8 cellular contexts compared by ENCODE assay signal in the genomic region with DNA sequence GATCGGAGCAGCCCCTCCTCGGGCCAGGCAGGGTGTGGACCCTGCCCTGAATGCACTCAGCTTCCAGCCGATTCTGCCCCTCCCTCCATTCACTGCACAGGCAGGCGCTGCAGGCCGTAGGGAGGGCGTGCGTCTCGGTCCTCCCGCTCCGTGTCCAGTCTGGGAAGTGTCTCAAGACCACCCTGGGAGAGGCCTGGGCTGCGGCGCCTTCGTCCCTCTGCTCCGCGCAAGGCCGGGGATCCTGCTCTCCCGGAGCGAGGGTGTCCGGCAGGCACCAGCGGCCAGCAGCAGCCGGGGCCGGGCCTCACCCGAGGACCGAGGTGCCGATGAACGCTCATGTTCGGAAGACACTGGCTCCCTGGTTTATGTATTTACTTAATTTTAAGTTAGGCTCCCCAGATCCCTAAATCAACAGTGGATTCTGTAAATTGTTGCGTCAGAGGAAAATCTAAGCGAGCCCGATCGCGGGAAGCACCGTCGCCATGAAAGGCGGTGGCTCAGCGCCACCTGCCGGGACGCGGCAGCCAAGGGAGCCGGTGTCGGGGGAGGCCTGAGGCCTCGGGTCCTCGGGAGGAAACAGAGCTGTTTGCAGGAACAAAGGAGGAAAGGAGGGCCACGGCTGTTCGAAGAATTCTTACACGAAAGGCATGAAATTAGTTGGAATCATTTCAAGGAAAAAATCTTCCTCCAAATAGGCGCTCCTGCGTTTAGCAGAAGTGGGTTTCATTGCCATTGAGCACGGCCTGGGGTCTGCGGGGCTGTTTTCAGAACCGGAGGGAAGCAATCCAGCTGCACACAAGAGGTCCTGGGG.
DNase-seq lines count a peak whose midpoint lies in the region; ATAC-seq lines count a peak whose summit lies in the region.

No MANE protein-coding gene starts in this region.

- no peaks in the 10 kb centered on the region for H3K4me1 ChIP-seq in adipocyte (ENCODE audit: control insufficient read depth, insufficient read depth, low read length)
- H3K4me1 ChIP-seq in right cardiac atrium (ENCODE audit: control insufficient read depth, insufficient read depth, low read length), result no peaks in the 10 kb centered on the region

- H3K27ac ChIP-seq in right cardiac atrium (ENCODE audit: low read length), result no peak overlapping the region

- H3K36me3 ChIP-seq in adipocyte (ENCODE audit: control insufficient read depth, insufficient read depth, low read length, severe bottlenecking), result no peaks in the 10 kb centered on the region

- no peaks in the 10 kb centered on the region for H3K9me3 ChIP-seq in adipocyte (ENCODE audit: control insufficient read depth, low read length)
- H3K9me3 ChIP-seq in right cardiac atrium (ENCODE audit: control insufficient read depth, low read length), result no peaks in the 10 kb centered on the region

- DNase-seq in DMS53 treated with DMSO at 0.1 percent for 48 hours (lab: John Stamatoyannopoulos, UW; ENCODE audit: unreplicated experiment) (peak; percentile 0), NCI-H1092 (lab: John Stamatoyannopoulos, UW) (peak; percentile 18), adipocyte (ENCODE audit: low read depth) (peak; percentile 52), right cardiac atrium (peak; percentile 63 to 88 (median 86)), pulmonary artery endothelial cell (ENCODE audit: low read depth, low spot score) (peak; percentile 7), HPDE6-E6E7 (ENCODE audit: extremely low spot score) (no peak)

- WGBS in right cardiac atrium, result 17% methylated on average over 51 of the region's 51 CpGs

- H3K4me3 ChIP-seq in adipocyte (ENCODE audit: low read length), result peak overlapping the region; percentile 14
- H3K4me3 ChIP-seq in right cardiac atrium (ENCODE audit: low read length), result no peak overlapping the region

- intact Hi-C loops in right cardiac atrium (cut with DNase I), result loop anchor here in 1 of 4 donors (10.0 kb wide), 1 partner anchor 1058 kb away; no protein-coding TSS in a partner anchor

- H3K27me3 ChIP-seq in adipocyte (replicated peaks; ENCODE audit: control insufficient read depth, insufficient read depth, low read length) (peaks cover 42% of the 10 kb centered on the region), right cardiac atrium (ENCODE audit: control insufficient read depth, insufficient read depth) (no peaks in the 10 kb centered on the region)

- ATAC-seq in right cardiac atrium, result peak; percentile 77 to 79
- ATAC-seq in HG03571 (IDR thresholded peaks at IDR 0.05; ENCODE audit: unreplicated experiment), result no peak
- ATAC-seq in HG03135 (IDR thresholded peaks at IDR 0.05; ENCODE audit: unreplicated experiment), result no peak

- peak overlapping the region; percentile 30 for H3K9ac ChIP-seq in adipocyte (ENCODE audit: low read length)

Comparison
In these comparisons a context has a peak if more than half of its experiments do, and no peak if none do; other contexts are left out.
1. ATAC-seq: peak in right cardiac atrium (2 of 2); none in HG03571 (single experiment) and HG03135 (single experiment).